Comparison of ENCODE assay signal across 1 cellular context in genomic region chr15:73190189-73190601, GRCh38.
TF ChIP-seq lines count a peak whose summit lies in the region.

No MANE protein-coding gene starts in this region.

TF ChIP-seq in H1, 55 proteins besides CTCF, POLR2A, EP300 and RAD21:
- TF ChIP-seq MAFK (IDR thresholded peaks at IDR 0.05; ENCODE audit: low read depth, low read length) (no peak), SAP30 (IDR thresholded peaks at IDR 0.05; ENCODE audit: insufficient read depth, insufficient replicate concordance, low read length) (no peak), CHD2 (IDR thresholded peaks at IDR 0.05; ENCODE audit: low read length) (no peak), EGR1 (IDR thresholded peaks at IDR 0.05; ENCODE audit: borderline replicate concordance, low read depth, low read length) (no peak), CEBPB (IDR thresholded peaks at IDR 0.05; ENCODE audit: low read depth, low read length) (peak; percentile 63; the same call in 1 of the 2 replicates), RBBP5 (IDR thresholded peaks at IDR 0.05; ENCODE audit: borderline replicate concordance, low read depth, low read length) (no peak), SIRT6 (IDR thresholded peaks at IDR 0.05; ENCODE audit: low read length) (no peak), SP4 (IDR thresholded peaks at IDR 0.05; ENCODE audit: low read length) (no peak)
TF ChIP-seq in H1: peak in this region for 1.
